In genomic region chr14:103697601-103698379, GRCh38 we compare ENCODE assay signal across 9 cellular contexts. TPM values are rescaled to one million over a fixed set of nuclear protein-coding genes. Genes with fewer than 3 reads are reported as not detected.
DNase-seq lines count a peak whose midpoint lies in the region; ATAC-seq and TF ChIP-seq lines count a peak whose summit lies in the region.
"Had no signal": no experiment of that assay in that cellular context is flagged by ENCODE, and none has a peak within 500 bp of the region (broad histone marks: within the 10 kb centered on the region; RNA-seq: fewer than 3 reads in every experiment).

No MANE protein-coding gene starts in this region.

- intact Hi-C loops in CD14-positive monocyte (cut with micrococcal nuclease) (no loop called here), OCI-LY7 (cut with micrococcal nuclease; ENCODE audit: unreplicated experiment) (loop anchor here (2.0 kb wide), 1 partner anchor 17 kb away; the partner anchor contains the start of genes XRCC3 and ZFYVE21), esophagus muscularis mucosa (cut with DNase I) (no loop called here), gastrocnemius medialis (cut with DNase I; ENCODE audit: low total_unique reads) (no loop called here)

- no peak for TF ChIP-seq POLR2A in esophagus muscularis mucosa (IDR thresholded peaks at IDR 0.05; ENCODE audit: low read depth)
- TF ChIP-seq POLR2A in gastrocnemius medialis (IDR thresholded peaks at IDR 0.05): no peak

- H4K20me1 ChIP-seq in OCI-LY7 (ENCODE audit: insufficient read depth, low read length): no peaks in the 10 kb centered on the region

- peaks cover 45 to 82% of the 10 kb centered on the region in 2 donors for H3K36me3 Mint-ChIP-seq in CD14-positive monocyte
- peaks cover 58% of the 10 kb centered on the region for H3K36me3 Mint-ChIP-seq in activated T-helper 17 cell treated with anti-CD3 and anti-CD28 coated beads, Interleukin-2, amount 50 U/mL, for 72 hours (ENCODE audit: low read depth)

- TF ChIP-seq EP300 in esophagus muscularis mucosa (IDR thresholded peaks at IDR 0.05): no peak

- DNase-seq in CD14-positive monocyte (ENCODE audit: low spot score) (no peak), OCI-LY7 (ENCODE audit: low spot score) (no peak), esophagus muscularis mucosa (ENCODE audit: extremely low spot score) (no peak), gastrocnemius medialis (no peak), SKM-1 (lab: John Stamatoyannopoulos, UW; ENCODE audit: unreplicated experiment) (no peak), NCI-H526 treated with DMSO at 0.1 percent for 48 hours (lab: John Stamatoyannopoulos, UW) (no peak)
- DNase-seq: NCI-H187 treated with DMSO at 0.1 percent for 48 hours had no signal

- no TSS peak for BruUV-seq in OCI-LY7 (replicated peaks; lab: Mats Ljungman, UMichigan)

- H3K4me1 Mint-ChIP-seq in CD14-positive monocyte: peaks cover 20% of the 10 kb centered on the region
- no peaks in the 10 kb centered on the region for H3K4me1 Mint-ChIP-seq in activated T-helper 17 cell treated with anti-CD3 and anti-CD28 coated beads, Interleukin-2, amount 50 U/mL, for 72 hours

- H2AFZ ChIP-seq in OCI-LY7 (ENCODE audit: low read length): no peak overlapping the region

- no peaks in the 10 kb centered on the region for H3K27me3 ChIP-seq in esophagus muscularis mucosa
- H3K27me3 ChIP-seq in gastrocnemius medialis: no peaks in the 10 kb centered on the region

- H3K4me2 ChIP-seq in OCI-LY7 (ENCODE audit: low read length): peak overlapping the region; percentile 66

- TF ChIP-seq CTCF in CD14-positive monocyte (IDR thresholded peaks at IDR 0.05): no peak
- TF ChIP-seq CTCF in OCI-LY7 (conservative IDR thresholded peaks at IDR 0.05; ENCODE audit: low read length): no peak
- no peak for TF ChIP-seq CTCF in esophagus muscularis mucosa (IDR thresholded peaks at IDR 0.05)
- TF ChIP-seq CTCF in gastrocnemius medialis (IDR thresholded peaks at IDR 0.05 in 4 of 5, conservative IDR thresholded peaks at IDR 0.05 in 1 of 5): no peak

- H3K36me3 ChIP-seq in OCI-LY7 (ENCODE audit: insufficient read depth, low read length) (peaks cover 88% of the 10 kb centered on the region), esophagus muscularis mucosa (peaks cover 31 to 79% (median 74%) of the 10 kb centered on the region in 4 donors), gastrocnemius medialis (peaks cover 0 to 20% of the 10 kb centered on the region in 2 donors)

- no peaks in the 10 kb centered on the region for H3K9me3 ChIP-seq in OCI-LY7 (ENCODE audit: low read length)
- H3K9me3 ChIP-seq in esophagus muscularis mucosa: no peaks in the 10 kb centered on the region
- H3K9me3 ChIP-seq in gastrocnemius medialis: no peaks in the 10 kb centered on the region

- H3K9me2 ChIP-seq in OCI-LY7 (ENCODE audit: insufficient read depth, low read length): no peaks in the 10 kb centered on the region

- no peak overlapping the region for H3K4me3 Mint-ChIP-seq in CD14-positive monocyte
- H3K4me3 Mint-ChIP-seq in activated T-helper 17 cell treated with anti-CD3 and anti-CD28 coated beads, Interleukin-2, amount 50 U/mL, for 72 hours: no peak overlapping the region

- no peaks in the 10 kb centered on the region for H3K9me3 Mint-ChIP-seq in CD14-positive monocyte
- no peaks in the 10 kb centered on the region for H3K9me3 Mint-ChIP-seq in activated T-helper 17 cell treated with anti-CD3 and anti-CD28 coated beads, Interleukin-2, amount 50 U/mL, for 72 hours

- CTCF ChIA-PET in OCI-LY7 (lab: Charles Lee; ENCODE audit: unreplicated experiment): interaction anchor here (1.3 kb wide), 1 partner anchor 9 kb away, joined by 3 read pairs; no protein-coding TSS in a partner anchor

- 86% methylated on average over 10 of the region's 14 CpGs for WGBS in esophagus muscularis mucosa

- H3K79me2 ChIP-seq in OCI-LY7 (ENCODE audit: insufficient read depth, low read depth, low read length): no peaks in the 10 kb centered on the region; the same call in 1 of the 2 replicates

- H3K27me3 Mint-ChIP-seq in CD14-positive monocyte (ENCODE audit: low read depth in 3 of 3): peaks cover 0 to 3% (median 1%) of the 10 kb centered on the region in 3 donors
- H3K27me3 Mint-ChIP-seq in activated T-helper 17 cell treated with anti-CD3 and anti-CD28 coated beads, Interleukin-2, amount 50 U/mL, for 72 hours: no peaks in the 10 kb centered on the region

- in situ Hi-C loops in gastrocnemius medialis (cut with MboI; ENCODE audit: low sequenced_read_pairs in 4 of 4): no loop called here

- ATAC-seq in gastrocnemius medialis: no peak
- no peak for ATAC-seq in GM19035 (IDR thresholded peaks at IDR 0.05; ENCODE audit: unreplicated experiment)
- no peak for ATAC-seq in activated T-helper 17 cell treated with anti-CD3 and anti-CD28 coated beads, Interleukin-2, amount 50 U/mL, for 72 hours (replicated peaks)

- POLR2A ChIA-PET in OCI-LY7 (lab: Charles Lee): interaction anchor here (0.6 to 1.8 kb wide), 3 partner anchors 14 to 71 kb away, joined by 3 to 8 read pairs (median 4); partner anchors contain the start of genes XRCC3 and ZFYVE21

- H3K4me1 ChIP-seq in OCI-LY7 (ENCODE audit: insufficient read depth, low read length, poor library complexity, severe bottlenecking) (peaks cover 97% of the 10 kb centered on the region), esophagus muscularis mucosa (peaks cover 57 to 76% (median 69%) of the 10 kb centered on the region in 4 donors), gastrocnemius medialis (peaks cover 72 to 73% of the 10 kb centered on the region in 2 donors)

- H3K27ac ChIP-seq in OCI-LY7 (ENCODE audit: low read depth, low read length, poor library complexity, severe bottlenecking) (peak overlapping the region; percentile 76), esophagus muscularis mucosa (replicated peaks in 1 of 4) (peak overlapping the region; percentile 62 to 82 (median 72)), gastrocnemius medialis (peak overlapping the region; percentile 16 to 84 (median 24))

- H3K27ac Mint-ChIP-seq in CD14-positive monocyte: peak overlapping the region in 4 of 7 donors; percentile 10 to 71 (median 27)
- H3K27ac Mint-ChIP-seq in activated T-helper 17 cell treated with anti-CD3 and anti-CD28 coated beads, Interleukin-2, amount 50 U/mL, for 72 hours: no peak overlapping the region

- H3K4me3 ChIP-seq in OCI-LY7 (ENCODE audit: low read depth, low read length, poor library complexity, severe bottlenecking) (peak overlapping the region; percentile 8), esophagus muscularis mucosa (no peak overlapping the region), gastrocnemius medialis (no peak overlapping the region)

RNA-seq across cellular contexts. Expression of gene XRCC3, which starts 17.5 kb away (rescaled TPM):
- polyA plus RNA-seq in CD14-positive monocyte: 1 to 10 TPM in 1 of 2 donors, under 1 TPM in 1; 0.66 to 2.0 TPM
- 83.6 and 130 TPM in 2 replicates for total RNA-seq in OCI-LY7 (2014; rRNA removed; shearing (Covaris generic))
- total RNA-seq in OCI-LY7 (2022): 83.3 and 86.0 TPM in 2 replicates
- total RNA-seq in esophagus muscularis mucosa: 1 to 10 TPM; 1.6 to 5.4 (median 2.1) TPM
- 10 to 100 TPM in 1 of 4 donors, 1 to 10 TPM in 3; 1.3 to 26.5 (median 3.0) TPM for total RNA-seq in gastrocnemius medialis
- 10 to 100 TPM; 36.4 to 62.4 TPM for total RNA-seq in activated T-helper 17 cell treated with anti-CD3 and anti-CD28 coated beads, Interleukin-2, amount 50 U/mL, for 72 hours

RNA-seq across cellular contexts. Expression of gene ZFYVE21, which starts 17.8 kb away (rescaled TPM):
- polyA plus RNA-seq in CD14-positive monocyte: 10 to 100 TPM; 33.1 to 36.5 TPM
- 16.6 and 22.5 TPM in 2 replicates for total RNA-seq in OCI-LY7 (2014; rRNA removed; shearing (Covaris generic))
- total RNA-seq in OCI-LY7 (2022) (18.0 and 23.2 TPM in 2 replicates), esophagus muscularis mucosa (100 to 1,000 TPM; 121 to 180 (median 156) TPM), gastrocnemius medialis (10 to 100 TPM; 16.2 to 25.8 (median 20.2) TPM)
- total RNA-seq in activated T-helper 17 cell treated with anti-CD3 and anti-CD28 coated beads, Interleukin-2, amount 50 U/mL, for 72 hours: 10 to 100 TPM; 18.2 to 20.6 TPM

Comparison
In these comparisons a context has a peak if more than half of its experiments do, and no peak if none do; other contexts are left out.
1. H3K27ac ChIP-seq: peak in every context shown above with its lines; median percentile 76 in OCI-LY7; 72 in esophagus muscularis mucosa; 24 in gastrocnemius medialis.
2. RNA of gene ZFYVE21, which starts 17.8 kb away (total RNA-seq): 121 to 180 TPM in esophagus muscularis mucosa; 16.2 to 25.8 TPM in gastrocnemius medialis, 16.6 to 23.2 TPM in OCI-LY7 and 18.2 to 20.6 TPM in activated T-helper 17 cell treated with anti-CD3 and anti-CD28 coated beads, Interleukin-2, amount 50 U/mL, for 72 hours; every median in the first group is over 4 times any median in the second.